In the genomic region with DNA sequence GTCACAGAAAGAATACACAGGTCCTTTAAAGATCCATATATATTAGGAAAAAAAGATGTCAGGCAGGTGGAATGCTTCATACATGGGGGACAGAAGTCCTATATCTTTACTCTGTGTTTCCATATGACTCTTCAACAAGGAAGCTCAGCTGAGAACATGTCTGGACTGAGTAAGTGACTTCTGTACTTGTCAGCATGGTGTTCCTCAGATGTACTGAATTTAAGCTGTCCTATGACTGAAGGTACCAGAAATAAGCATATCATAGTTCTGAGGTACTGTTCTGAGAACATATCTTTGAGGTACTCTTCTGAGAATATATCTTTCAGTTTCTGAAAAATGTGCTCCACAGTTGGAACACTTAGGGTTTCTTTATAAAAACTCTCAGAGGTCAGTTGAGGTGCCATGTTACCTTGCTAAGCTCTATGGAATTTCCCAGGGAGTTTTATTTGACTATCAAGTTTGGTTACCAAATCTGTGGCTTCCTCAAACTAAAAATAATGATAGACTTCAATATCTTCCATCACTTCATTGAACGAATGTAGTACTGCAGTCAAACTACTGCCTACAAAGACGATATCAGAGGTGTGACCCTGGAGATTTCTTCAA, we compare ENCODE assay signal across 19 cellular contexts.
"Had no signal": no experiment of that assay in that cellular context is flagged by ENCODE, and none has a peak within 500 bp of the region (broad histone marks: within the 10 kb centered on the region; RNA-seq: fewer than 3 reads in every experiment).

No MANE protein-coding gene starts in this region.

- ATAC-seq: left colon; naive thymus-derived CD8-positive, alpha-beta T cell; sciatic nerve; stimulated activated naive B cell treated with anti-CD40 and anti-IgM and Interleukin-4, amounts not matched to agents 10 μg/mL and 1 μg/mL and 100 μg/mL, for 72 hours had no signal

- H3K27me3 ChIP-seq: neutrophil, stomach had no signal

- H3K36me3 ChIP-seq: neutrophil, stomach, thoracic aorta had no signal

- H3K4me1 ChIP-seq: stomach had no signal

- H3K27ac ChIP-seq: coronary artery, neutrophil, stomach, thoracic aorta had no signal

- H3K4me3 ChIP-seq: coronary artery, lung, stomach, thoracic aorta had no signal

- DNase-seq: effector CD4-positive, alpha-beta T cell; foreskin melanocyte; head of caudate nucleus; hippocampal formation; left colon; left ventricle myocardium superior; mesendoderm; naive thymus-derived CD8-positive, alpha-beta T cell; stimulated activated CD4-positive, alpha-beta T cell treated with anti-CD3 and anti-CD28 coated beads, Interleukin-2, amount 100 ng/mL, for 24 hours; stimulated activated CD4-positive, alpha-beta T cell treated with anti-CD3 and anti-CD28 coated beads, Interleukin-4, amount 100 ng/mL, for 4 hours; stimulated activated naive B cell treated with anti-CD40 and anti-IgM and Interleukin-4, amounts not matched to agents 10 μg/mL and 1 μg/mL and 100 μg/mL, for 72 hours; stomach; substantia nigra; trophoblast cell had no signal

- H3K9me3 ChIP-seq: neutrophil, stomach, thoracic aorta had no signal
